Comparison of ENCODE assay signal across 14 cellular contexts in the genomic region with DNA sequence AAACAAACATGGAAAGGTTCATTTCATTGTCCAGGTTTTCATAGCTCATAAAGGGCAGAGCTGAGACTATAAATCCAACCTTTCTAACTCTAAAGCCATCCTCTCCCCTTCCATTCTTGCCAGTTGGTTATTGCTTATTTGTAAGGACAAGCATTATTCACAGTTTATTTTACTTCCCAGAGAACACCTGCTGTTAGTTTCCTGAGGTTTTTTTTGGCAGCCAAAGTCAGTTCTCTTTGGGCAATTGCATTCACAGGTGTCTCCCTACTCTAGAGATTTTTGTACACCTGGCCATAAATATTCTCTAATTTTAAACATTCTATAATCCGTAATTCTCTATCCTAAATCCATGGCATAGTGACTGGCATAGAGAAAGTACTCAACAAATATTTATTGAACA.
A peak's percentile ranks its signal among the peaks of the same experiment; 100 is the strongest.
DNase-seq lines count a peak whose midpoint lies in the region; ATAC-seq lines count a peak whose summit lies in the region.
"Had no signal": no experiment of that assay in that cellular context is flagged by ENCODE, and none has a peak within 500 bp of the region (broad histone marks: within the 10 kb centered on the region; RNA-seq: fewer than 3 reads in every experiment).

No MANE protein-coding gene starts in this region.

- no peak for ATAC-seq in HG02970 (IDR thresholded peaks at IDR 0.05; ENCODE audit: low FRiP score, unreplicated experiment)
- ATAC-seq: CD8-positive, alpha-beta T cell; HepG2 had no signal

- DNase-seq in NCI-H1417 (lab: John Stamatoyannopoulos, UW) (peak in 2 of 3 experiments; percentile 19 to 21), NCI-H1417 treated with DMSO at 0.1 percent for 48 hours (lab: John Stamatoyannopoulos, UW) (no peak), NCI-H1092 (lab: John Stamatoyannopoulos, UW) (peak; percentile 30), NCI-H2196 (lab: John Stamatoyannopoulos, UW; ENCODE audit: unreplicated experiment) (peak; percentile 38), SHP77 (lab: John Stamatoyannopoulos, UW) (peak; percentile 60 to 68), NCI-H510A (lab: John Stamatoyannopoulos, UW) (no peak)
- DNase-seq in stimulated activated CD4-positive, alpha-beta T cell treated with anti-CD3 and anti-CD28 coated beads, Interleukin-15, amount 100 ng/mL, for 24 hours, result no peak
- DNase-seq: CD8-positive, alpha-beta T cell; H9; NCI-H1048; NCI-H526; SW 1271 had no signal

Comparison
In these comparisons a context has a peak if more than half of its experiments do, and no peak if none do; other contexts are left out.
1. DNase-seq: peak in NCI-H1417 (2 of 3), NCI-H1092 (single experiment), NCI-H2196 (single experiment) and SHP77 (2 of 2); none in NCI-H1417 treated with DMSO at 0.1 percent for 48 hours (single experiment), NCI-H510A (single experiment) and stimulated activated CD4-positive, alpha-beta T cell treated with anti-CD3 and anti-CD28 coated beads, Interleukin-15, amount 100 ng/mL, for 24 hours (single experiment).